In genomic region chr4:66681962-66682361, GRCh38 we compare ENCODE assay signal across 24 cellular contexts.
DNase-seq lines count a peak whose midpoint lies in the region; ATAC-seq, FAIRE-seq and TF ChIP-seq lines count a peak whose summit lies in the region.
"Had no signal": no experiment of that assay in that cellular context is flagged by ENCODE, and none has a peak within 500 bp of the region (broad histone marks: within the 10 kb centered on the region; RNA-seq: fewer than 3 reads in every experiment).

No MANE protein-coding gene starts in this region.

- DNase-seq in DND-41 (no peak), M059J (ENCODE audit: low read depth) (peak; percentile 47), bronchial epithelial cell (ENCODE audit: low read depth) (peak; percentile 4), omental fat pad (ENCODE audit: low spot score) (no peak), CD1c-positive myeloid dendritic cell (ENCODE audit: extremely low spot score) (no peak), HK-2 (ENCODE audit: unreplicated experiment) (no peak)
- DNase-seq in activated CD8-positive, alpha-beta memory T cell treated with anti-CD3 and anti-CD28 coated beads, Interleukin-2, amount 50 U/mL, for 4 hours: no peak
- DNase-seq: activated B cell treated with CpG ODN at 0.5 μM for 24 hours; activated CD4-positive, alpha-beta memory T cell treated with anti-CD3 and anti-CD28 coated beads for 36 hours; CD4-positive, alpha-beta memory T cell; DMS153; effector CD8-positive, alpha-beta T cell; H9; Karpas-422; naive B cell; NCI-H1092; NCI-H2171; NCI-H82; posterior cingulate gyrus; stimulated activated naive CD4-positive, alpha-beta T cell; thyroid gland had no signal

- TF ChIP-seq CTCF in DND-41 (IDR thresholded peaks at IDR 0.05; ENCODE audit: borderline replicate concordance, extremely low read depth, low read length, poor library complexity, severe bottlenecking): no peak
- no peak for TF ChIP-seq CTCF in bronchial epithelial cell (IDR thresholded peaks at IDR 0.05; ENCODE audit: insufficient read depth, low read length, severe bottlenecking)
- TF ChIP-seq CTCF in omental fat pad (IDR thresholded peaks at IDR 0.05): no peak
- no peak for TF ChIP-seq CTCF in gastroesophageal sphincter (IDR thresholded peaks at IDR 0.05)

- H3K9me3 ChIP-seq in DND-41 (ENCODE audit: insufficient read depth, low read length, severe bottlenecking) (peaks cover 4% of the 10 kb centered on the region), gastroesophageal sphincter (no peaks in the 10 kb centered on the region)
- H3K9me3 ChIP-seq: thyroid gland had no signal

- no peak for TF ChIP-seq EP300 in gastroesophageal sphincter (IDR thresholded peaks at IDR 0.05)

- no peak for TF ChIP-seq POLR2A in gastroesophageal sphincter (IDR thresholded peaks at IDR 0.05)

- H3K27me3 ChIP-seq in DND-41 (ENCODE audit: insufficient read depth, low read length, poor library complexity): no peaks in the 10 kb centered on the region
- no peaks in the 10 kb centered on the region for H3K27me3 ChIP-seq in bronchial epithelial cell (ENCODE audit: control insufficient read depth, insufficient read depth, low read length)
- H3K27me3 ChIP-seq in gastroesophageal sphincter: no peaks in the 10 kb centered on the region
- H3K27me3 ChIP-seq: thyroid gland had no signal

- H2AFZ ChIP-seq in DND-41 (ENCODE audit: low read depth, low read length): peak overlapping the region; percentile 29; the same call in 1 of the 2 replicates

- H4K20me1 ChIP-seq in DND-41 (ENCODE audit: insufficient read depth, low read length): no peaks in the 10 kb centered on the region

- H3K36me3 ChIP-seq in DND-41 (ENCODE audit: insufficient read depth, low read length) (no peaks in the 10 kb centered on the region), bronchial epithelial cell (ENCODE audit: control insufficient read depth, insufficient read depth, low read length) (no peaks in the 10 kb centered on the region), gastroesophageal sphincter (no peaks in the 10 kb centered on the region)
- H3K36me3 ChIP-seq: thyroid gland had no signal

- H3K9ac ChIP-seq in DND-41 (ENCODE audit: low read depth, low read length): no peak overlapping the region

- H3K4me2 ChIP-seq in DND-41 (ENCODE audit: insufficient read depth, low read length): no peak overlapping the region

- ATAC-seq in DND-41 (ENCODE audit: insufficient read depth, low read depth) (no peak), omental fat pad (ENCODE audit: low FRiP score) (peak; percentile 48), gastroesophageal sphincter (no peak)
- ATAC-seq: esophagus mucosa, Panc1 had no signal

- FAIRE-seq in bronchial epithelial cell (lab: Jason Lieb, UNC): no peak

- H3K4me3 ChIP-seq in DND-41 (ENCODE audit: low read depth in 1 of 2, low read length in 2 of 2) (no peak overlapping the region), bronchial epithelial cell (ENCODE audit: low read depth, low read length) (no peak overlapping the region), gastroesophageal sphincter (no peak overlapping the region)
- H3K4me3 ChIP-seq: thyroid gland had no signal

- peaks cover 6% of the 10 kb centered on the region; the same call in 1 of the 2 replicates for H3K4me1 ChIP-seq in DND-41 (ENCODE audit: insufficient read depth, low read length)
- no peaks in the 10 kb centered on the region for H3K4me1 ChIP-seq in gastroesophageal sphincter
- H3K4me1 ChIP-seq: thyroid gland had no signal

- no peak overlapping the region for H3K27ac ChIP-seq in DND-41 (ENCODE audit: low read length)
- no peak overlapping the region for H3K27ac ChIP-seq in gastroesophageal sphincter
- H3K27ac ChIP-seq: thyroid gland had no signal

- no peaks in the 10 kb centered on the region for H3K79me2 ChIP-seq in DND-41 (ENCODE audit: insufficient read depth, low read length)

Comparison
In these comparisons a context has a peak if more than half of its experiments do, and no peak if none do; other contexts are left out.
1. DNase-seq: peak in M059J (single experiment) and bronchial epithelial cell (single experiment); none in DND-41 (single experiment), omental fat pad (single experiment), CD1c-positive myeloid dendritic cell (single experiment), activated CD8-positive, alpha-beta memory T cell treated with anti-CD3 and anti-CD28 coated beads, Interleukin-2, amount 50 U/mL, for 4 hours (single experiment) and HK-2 (single experiment).